Comparison of ENCODE assay signal across 9 cellular contexts in genomic region chr7:43700059-43700501, GRCh38. TPM values are rescaled to one million over a fixed set of nuclear protein-coding genes. Genes with fewer than 3 reads are reported as not detected.
DNase-seq lines count a peak whose midpoint lies in the region; ATAC-seq and TF ChIP-seq lines count a peak whose summit lies in the region.
"Had no signal": no experiment of that assay in that cellular context is flagged by ENCODE, and none has a peak within 500 bp of the region (broad histone marks: within the 10 kb centered on the region; RNA-seq: fewer than 3 reads in every experiment).

No MANE protein-coding gene starts in this region.

- H3K4me1 Mint-ChIP-seq in IgD-negative memory B cell, result peaks cover 23 to 28% (median 27%) of the 10 kb centered on the region in 3 donors
- peaks cover 14 to 27% (median 20%) of the 10 kb centered on the region in 3 donors for H3K4me1 Mint-ChIP-seq in naive B cell

- H3K4me3 ChIP-seq in PC-3 (ENCODE audit: low read length) (no peak overlapping the region), endocrine pancreas (ENCODE audit: control insufficient read depth, insufficient read depth, low read length) (peak overlapping the region; percentile 56), H7 (ENCODE audit: insufficient read depth, low read depth, low read length) (no peak overlapping the region)
- H3K4me3 ChIP-seq: BLaER1 had no signal

- H3K9me3 ChIP-seq in PC-3 (ENCODE audit: low read length) (no peaks in the 10 kb centered on the region), endocrine pancreas (ENCODE audit: control insufficient read depth, low read length) (no peaks in the 10 kb centered on the region)

- ATAC-seq in PC-3 (peak; percentile 56), naive B cell (ENCODE audit: low read depth in 2 of 2) (peak; percentile 81 to 86)

- peak overlapping the region in 2 of 4 donors; percentile 75 to 82 for H3K4me3 Mint-ChIP-seq in IgD-negative memory B cell
- H3K4me3 Mint-ChIP-seq in naive B cell, result peak overlapping the region in 7 of 8 donors; percentile 21 to 69 (median 50)

- H4K20me1 ChIP-seq in PC-3 (ENCODE audit: low read length), result no peaks in the 10 kb centered on the region

- H3K27me3 ChIP-seq in PC-3 (ENCODE audit: low read length), result no peaks in the 10 kb centered on the region
- no peaks in the 10 kb centered on the region for H3K27me3 ChIP-seq in endocrine pancreas (ENCODE audit: control insufficient read depth, insufficient read depth, low read length)
- H3K27me3 ChIP-seq in H7 (ENCODE audit: control insufficient read depth, insufficient read depth, low read length), result no peaks in the 10 kb centered on the region
- H3K27me3 ChIP-seq: BLaER1 had no signal

- H3K9me3 Mint-ChIP-seq in IgD-negative memory B cell (no peaks in the 10 kb centered on the region), naive B cell (no peaks in the 10 kb centered on the region)

- H3K27ac Mint-ChIP-seq in IgD-negative memory B cell, result peak overlapping the region; percentile 29 to 91 (median 74)
- H3K27ac Mint-ChIP-seq in naive B cell, result peak overlapping the region in 5 of 6 donors; percentile 18 to 88 (median 81)

- DNase-seq in NCI-H1436 (lab: John Stamatoyannopoulos, UW) (peak; percentile 43), NCI-H1436 treated with DMSO at 0.1 percent for 48 hours (lab: John Stamatoyannopoulos, UW) (no peak), PC-3 (peak; percentile 80), naive B cell (peak; percentile 49), H7 (no peak)
- no peak for DNase-seq in stimulated activated CD4-positive, alpha-beta T cell treated with anti-CD3 and anti-CD28 coated beads, Interleukin-2, amount 100 ng/mL, for 24 hours

- no peaks in the 10 kb centered on the region for H3K9me2 ChIP-seq in PC-3 (replicated peaks; ENCODE audit: low read length)

- BruUV-seq in PC-3 (replicated peaks; lab: Mats Ljungman, UMichigan), result no TSS peak

- H3F3A ChIP-seq in PC-3 (ENCODE audit: low read length, unreplicated experiment), result no peaks in the 10 kb centered on the region

- 0 out of 2 replicates have a peak overlapping the region, but pooled peaks have one; percentile 1 for H2AFZ ChIP-seq in PC-3 (ENCODE audit: low read length)

- POLR2A ChIA-PET in PC-3 (lab: Charles Lee; ENCODE audit: unreplicated experiment), result interaction anchor here (4.7 kb wide), 1 partner anchor 117 kb away, joined by 120 read pairs; the partner anchor contains the start of gene STK17A

- H3K36me3 Mint-ChIP-seq in IgD-negative memory B cell (peaks cover 2% of the 10 kb centered on the region), naive B cell (peaks cover 0 to 9% of the 10 kb centered on the region in 2 donors)

- intact Hi-C loops in PC-3 (cut with micrococcal nuclease), result loop anchor here (1.0 to 5.0 kb wide), 6 partner anchors 21 to 243 kb away; no protein-coding TSS in a partner anchor

- no peak overlapping the region for H3K27ac ChIP-seq in PC-3 (ENCODE audit: low read length)
- H3K27ac ChIP-seq: BLaER1 had no signal

- H3K4me2 ChIP-seq in PC-3 (ENCODE audit: low read length), result peak overlapping the region; percentile 18; the same call in 1 of the 2 replicates
- H3K4me2 ChIP-seq: BLaER1 had no signal

- H3K79me2 ChIP-seq in PC-3 (ENCODE audit: low read length), result peaks cover 69% of the 10 kb centered on the region

- peaks cover 29% of the 10 kb centered on the region for H3K4me1 ChIP-seq in PC-3 (ENCODE audit: insufficient read depth, low read length)
- H3K4me1 ChIP-seq in endocrine pancreas (ENCODE audit: control insufficient read depth, insufficient read depth, low read length), result no peaks in the 10 kb centered on the region

- peak; percentile 85 for TF ChIP-seq CTCF in PC-3 (conservative IDR thresholded peaks at IDR 0.05; ENCODE audit: low read depth, low read length)

- H3K9ac ChIP-seq in PC-3 (ENCODE audit: low read length), result no peak overlapping the region
- no peak overlapping the region for H3K9ac ChIP-seq in endocrine pancreas (ENCODE audit: control insufficient read depth, insufficient read depth, low read length)
- H3K9ac ChIP-seq: BLaER1 had no signal

- CTCF ChIA-PET in PC-3 (lab: Charles Lee), result interaction anchor here (0.5 to 5.7 kb wide), 12 partner anchors 21 to 244 kb away, joined by 3 to 167 read pairs (median 4); partner anchors contain the start of gene STK17A

- H3K27me3 Mint-ChIP-seq in IgD-negative memory B cell (no peaks in the 10 kb centered on the region), naive B cell (no peaks in the 10 kb centered on the region)

- H3K36me3 ChIP-seq in PC-3 (ENCODE audit: low read depth, low read length), result peaks cover 8% of the 10 kb centered on the region; the same call in 1 of the 2 replicates
- H3K36me3 ChIP-seq in endocrine pancreas (ENCODE audit: control insufficient read depth, insufficient read depth, low read length), result no peaks in the 10 kb centered on the region
- no peaks in the 10 kb centered on the region for H3K36me3 ChIP-seq in H7 (replicated peaks; ENCODE audit: control insufficient read depth, insufficient read depth, low read length)

RNA-seq across cellular contexts. Expression of gene COA1, which starts 29.2 kb away (rescaled TPM):
- polyA plus RNA-seq in IgD-negative memory B cell (48.5 TPM), naive B cell (ENCODE audit: low read depth in 6 of 6) (100 to 1,000 TPM in 5 of 6 donors, 10 to 100 TPM in 1; 96.6 to 146 (median 107) TPM)
- 65.8 and 82.0 TPM in 2 replicates for total RNA-seq in PC-3 (2014; rRNA removed)
- total RNA-seq in H7 (2014; rRNA removed; shearing (Covaris generic)), result 120 and 129 TPM in 2 replicates

RNA-seq across cellular contexts. Expression of gene BLVRA, which starts 58.4 kb away (rescaled TPM):
- polyA plus RNA-seq in IgD-negative memory B cell (34.4 TPM), naive B cell (ENCODE audit: low read depth in 6 of 6) (10 to 100 TPM in 3 of 6 donors, 1 to 10 TPM in 3; 3.5 to 15.9 (median 9.5) TPM)
- 27.6 and 33.9 TPM in 2 replicates for total RNA-seq in PC-3 (2014; rRNA removed)
- total RNA-seq in H7 (2014; rRNA removed; shearing (Covaris generic)), result 18.1 and 23.9 TPM in 2 replicates

Comparison
In these comparisons a context has a peak if more than half of its experiments do, and no peak if none do; other contexts are left out.
1. DNase-seq: peak in NCI-H1436 (single experiment), PC-3 (single experiment) and naive B cell (single experiment); none in NCI-H1436 treated with DMSO at 0.1 percent for 48 hours (single experiment), stimulated activated CD4-positive, alpha-beta T cell treated with anti-CD3 and anti-CD28 coated beads, Interleukin-2, amount 100 ng/mL, for 24 hours (0 of 2) and H7 (single experiment).